ENCODE assay signal across 9 cellular contexts in the genomic region with DNA sequence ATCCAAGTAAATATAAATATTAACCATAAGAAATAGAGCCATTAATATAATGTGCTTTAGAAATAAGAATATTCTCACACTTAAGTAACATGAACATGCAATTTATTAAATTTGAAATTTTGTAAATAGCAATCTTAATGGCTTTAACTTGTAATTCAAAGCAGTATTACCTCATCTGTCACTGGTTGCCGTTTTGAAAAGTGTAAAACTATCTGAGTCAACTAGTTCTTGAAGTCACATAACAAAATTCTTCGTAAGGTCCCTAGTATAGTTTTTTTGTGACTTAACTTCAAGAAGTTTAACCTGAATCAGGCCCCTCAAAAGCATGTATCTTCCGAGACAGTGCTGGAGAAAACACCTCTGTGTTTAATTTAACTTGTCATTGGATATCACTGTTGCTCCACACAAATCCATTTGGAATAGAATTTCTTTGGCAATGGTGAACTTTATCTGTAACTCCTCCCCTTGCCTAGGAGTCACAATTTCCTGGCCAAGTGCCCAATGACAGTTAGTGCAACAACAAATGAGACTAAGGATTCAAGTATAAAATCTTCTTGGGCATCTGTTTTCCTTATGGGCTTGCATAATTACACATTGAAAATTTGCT. TPM values are rescaled to one million over a fixed set of nuclear protein-coding genes. Genes with fewer than 3 reads are reported as not detected.
A peak's percentile ranks its signal among the peaks of the same experiment; 100 is the strongest.
DNase-seq lines count a peak whose midpoint lies in the region; ATAC-seq, FAIRE-seq and TF ChIP-seq lines count a peak whose summit lies in the region.
"Had no signal": no experiment of that assay in that cellular context is flagged by ENCODE, and none has a peak within 500 bp of the region (broad histone marks: within the 10 kb centered on the region; RNA-seq: fewer than 3 reads in every experiment).

No MANE protein-coding gene starts in this region.

- in situ Hi-C loops in gastrocnemius medialis (cut with MboI; ENCODE audit: low sequenced_read_pairs in 4 of 4): no loop called here

- ATAC-seq in Right ventricle myocardium inferior (peak; percentile 82), gastrocnemius medialis (peak; percentile 76 to 78), HG02938 (IDR thresholded peaks at IDR 0.05; ENCODE audit: unreplicated experiment) (no peak), T-helper 17 cell (no peak)

- DNase-seq in H54 (ENCODE audit: insufficient read length, low spot score) (peak; percentile 8), SJSA1 (ENCODE audit: low read depth in 1 of 2, low spot score in 2 of 2) (peak; percentile 45 to 61), Right ventricle myocardium inferior (ENCODE audit: missing footprints) (no peak), gastrocnemius medialis (peak; percentile 84 to 86), SW480 (ENCODE audit: low spot score) (no peak), SHP77 (lab: John Stamatoyannopoulos, UW) (no peak), T-helper 17 cell (no peak)

- intact Hi-C loops in Right ventricle myocardium inferior (cut with DNase I): loop anchor here (5.0 kb wide), 2 partner anchors 34 to 46 kb away; partner anchors contain the start of gene NT5C2
- intact Hi-C loops in gastrocnemius medialis (cut with DNase I; ENCODE audit: low total_unique reads): loop anchor here (1.0 to 5.0 kb wide), 3 partner anchors 34 to 82 kb away; partner anchors contain the start of gene NT5C2

- H3K36me3 ChIP-seq in SJSA1: peaks cover 11% of the 10 kb centered on the region
- H3K36me3 ChIP-seq in gastrocnemius medialis: peaks cover 0 to 8% of the 10 kb centered on the region in 2 donors

- H3K4me1 Mint-ChIP-seq in T-helper 17 cell: peaks cover 15% of the 10 kb centered on the region

- no peak overlapping the region for H3K27ac Mint-ChIP-seq in T-helper 17 cell

- H3K36me3 Mint-ChIP-seq in T-helper 17 cell (ENCODE audit: low read depth): peaks cover 2% of the 10 kb centered on the region

- H3K4me1 ChIP-seq in SJSA1 (replicated peaks): peaks cover 30% of the 10 kb centered on the region
- H3K4me1 ChIP-seq in gastrocnemius medialis: peaks cover 47 to 85% of the 10 kb centered on the region in 2 donors

- FAIRE-seq in H54 (lab: Jason Lieb, UNC): peak; percentile 64

- H3K27ac ChIP-seq in SJSA1: no peak overlapping the region
- peak overlapping the region; percentile 74 to 93 (median 88) for H3K27ac ChIP-seq in gastrocnemius medialis

- TF ChIP-seq POLR2A in H54 (IDR thresholded peaks at IDR 0.05; ENCODE audit: low read depth, low read length) (no peak), gastrocnemius medialis (IDR thresholded peaks at IDR 0.05) (peak; percentile 8 to 69)

- no peak overlapping the region for H3K4me3 Mint-ChIP-seq in T-helper 17 cell
- H3K4me3 Mint-ChIP-seq: activated naive CD4-positive, alpha-beta T cell treated with anti-CD3 and anti-CD28 coated beads, Interleukin-2, amount 50 U/mL, for 24 hours had no signal

- H3K4me3 ChIP-seq in SJSA1: no peak overlapping the region
- peak overlapping the region; percentile 35 to 48 (median 44) for H3K4me3 ChIP-seq in gastrocnemius medialis

- no peak for TF ChIP-seq CTCF in gastrocnemius medialis (IDR thresholded peaks at IDR 0.05 in 4 of 5, conservative IDR thresholded peaks at IDR 0.05 in 1 of 5)

- H3K27me3 ChIP-seq in SJSA1 (replicated peaks) (no peaks in the 10 kb centered on the region), gastrocnemius medialis (no peaks in the 10 kb centered on the region)

- H3K27me3 Mint-ChIP-seq in T-helper 17 cell: no peaks in the 10 kb centered on the region
- H3K27me3 Mint-ChIP-seq: activated naive CD4-positive, alpha-beta T cell treated with anti-CD3 and anti-CD28 coated beads, Interleukin-2, amount 50 U/mL, for 24 hours had no signal

- H3K9me3 ChIP-seq in SJSA1 (replicated peaks) (no peaks in the 10 kb centered on the region), gastrocnemius medialis (no peaks in the 10 kb centered on the region), T-helper 17 cell (ENCODE audit: control insufficient read depth, low read length, poor library complexity, severe bottlenecking) (no peaks in the 10 kb centered on the region)

RNA-seq across cellular contexts. Expression of gene NT5C2, which starts 47.1 kb away (rescaled TPM):
- 97.2 and 107 TPM in 2 replicates for total RNA-seq in SJSA1 (2014; rRNA removed; shearing (Covaris generic))
- total RNA-seq in Right ventricle myocardium inferior: 52.3 TPM
- total RNA-seq in gastrocnemius medialis: 10 to 100 TPM; 33.5 to 53.2 (median 35.3) TPM
- total RNA-seq in T-helper 17 cell: 10 to 100 TPM; 49.1 to 58.0 TPM

Comparison
In these comparisons a context has a peak if more than half of its experiments do, and no peak if none do; other contexts are left out.
1. DNase-seq: peak in H54 (single experiment), SJSA1 (2 of 2) and gastrocnemius medialis (2 of 2); none in Right ventricle myocardium inferior (single experiment), SW480 (single experiment), SHP77 (0 of 2) and T-helper 17 cell (0 of 3).
2. ATAC-seq: peak in Right ventricle myocardium inferior (single experiment) and gastrocnemius medialis (2 of 2); none in HG02938 (single experiment) and T-helper 17 cell (single experiment).